ENCODE assay signal across 13 cellular contexts in the genomic region with DNA sequence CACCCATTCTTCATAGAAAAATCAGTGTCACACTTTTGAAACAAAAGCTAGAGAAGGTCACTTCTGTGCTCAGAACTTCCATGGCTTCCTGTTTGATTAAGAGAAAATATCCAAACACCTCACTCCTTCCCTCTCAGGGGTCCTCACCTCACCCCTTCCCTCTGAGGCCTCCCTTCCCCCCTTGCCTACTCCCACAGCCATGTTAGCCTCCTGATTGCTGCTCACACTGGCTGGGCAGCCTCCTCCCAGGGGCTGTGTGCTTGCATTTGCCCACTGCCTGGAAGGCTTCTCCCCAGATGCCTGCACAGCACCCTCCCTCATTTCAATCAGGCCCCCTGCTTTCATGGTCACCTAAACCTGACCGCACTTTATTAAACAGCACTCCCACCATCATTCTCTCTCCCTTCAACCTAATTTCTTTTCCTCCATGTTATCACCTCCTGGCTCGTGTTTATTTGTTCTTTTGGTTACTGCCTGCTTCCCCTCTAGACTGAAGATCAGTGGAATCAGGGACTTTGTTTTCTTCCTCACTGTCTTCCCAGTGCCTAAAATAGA.
"Had no signal": no experiment of that assay in that cellular context is flagged by ENCODE, and none has a peak within 500 bp of the region (broad histone marks: within the 10 kb centered on the region; RNA-seq: fewer than 3 reads in every experiment).

No MANE protein-coding gene starts in this region.

- FAIRE-seq: endometrium, frontal cortex had no signal

- DNase-seq: activated CD4-positive, alpha-beta T cell treated with anti-CD3 and anti-CD28 coated beads, Interleukin-2, amount 10 ng/mL, durations not matched to agents 24 days and 14 days; activated naive CD4-positive, alpha-beta T cell treated with anti-CD3 and anti-CD28 coated beads, Interleukin-2, amount 10 ng/mL, durations not matched to agents 7 days and 5 days; body of pancreas; dermis blood vessel endothelial cell; midbrain; naive B cell; stimulated activated CD4-positive, alpha-beta T cell treated with anti-CD3 and anti-CD28 coated beads, Interleukin-15, amount 100 ng/mL, for 24 hours; stimulated activated CD4-positive, alpha-beta T cell treated with anti-CD3 and anti-CD28 coated beads, Interleukin-4, amount 100 ng/mL, for 4 hours; stimulated activated naive CD8-positive, alpha-beta T cell treated with anti-CD3 and anti-CD28 coated beads, Interleukin-15, amount 100 ng/mL, for 72 hours had no signal

- H3K27ac ChIP-seq: body of pancreas had no signal

- H3K4me3 Mint-ChIP-seq: activated CD4-positive, alpha-beta T cell treated with anti-CD3 and anti-CD28 coated beads, Interleukin-2, amount 10 ng/mL, durations not matched to agents 24 days and 14 days; activated naive CD4-positive, alpha-beta T cell treated with anti-CD3 and anti-CD28 coated beads, Interleukin-2, amount 10 ng/mL, durations not matched to agents 7 days and 5 days; naive B cell; stimulated activated naive CD8-positive, alpha-beta T cell treated with anti-CD3 and anti-CD28 coated beads, Interleukin-15, amount 100 ng/mL, for 72 hours; T-helper 1 cell treated with Interleukin-12 subunit alpha and Interleukin-12 subunit beta and Interleukin-4 antibody, amounts not matched to agents 30 μg/mL and 1 μg/mL, for 36 hours had no signal

- H3K4me3 ChIP-seq: body of pancreas had no signal

- H3K27ac Mint-ChIP-seq: activated CD4-positive, alpha-beta T cell treated with anti-CD3 and anti-CD28 coated beads, Interleukin-2, amount 10 ng/mL, durations not matched to agents 24 days and 14 days; activated naive CD4-positive, alpha-beta T cell treated with anti-CD3 and anti-CD28 coated beads, Interleukin-2, amount 10 ng/mL, durations not matched to agents 7 days and 5 days; activated T-helper 2 cell treated with anti-CD3 and anti-CD28 coated beads, Interferon-gamma antibody, Interleukin-2, Interleukin-4, amounts not matched to agents 10 μg/mL and 5 μg/mL and 100 μg/mL, durations not matched to agents 14 hours and 24 hours and 36 hours; naive B cell; stimulated activated naive CD8-positive, alpha-beta T cell treated with anti-CD3 and anti-CD28 coated beads, Interleukin-15, amount 100 ng/mL, for 72 hours; T-helper 1 cell treated with Interleukin-12 subunit alpha and Interleukin-12 subunit beta and Interleukin-4 antibody, amounts not matched to agents 30 μg/mL and 1 μg/mL, for 36 hours had no signal

- H3K36me3 Mint-ChIP-seq: activated naive CD4-positive, alpha-beta T cell treated with anti-CD3 and anti-CD28 coated beads, Interleukin-2, amount 10 ng/mL, durations not matched to agents 7 days and 5 days; naive B cell had no signal

- H3K9me3 ChIP-seq: body of pancreas had no signal

- H3K9me3 Mint-ChIP-seq: activated CD4-positive, alpha-beta T cell treated with anti-CD3 and anti-CD28 coated beads, Interleukin-2, amount 10 ng/mL, durations not matched to agents 24 days and 14 days; activated naive CD4-positive, alpha-beta T cell treated with anti-CD3 and anti-CD28 coated beads, Interleukin-2, amount 10 ng/mL, durations not matched to agents 7 days and 5 days; activated T-helper 2 cell treated with anti-CD3 and anti-CD28 coated beads, Interferon-gamma antibody, Interleukin-2, Interleukin-4, amounts not matched to agents 10 μg/mL and 5 μg/mL and 100 μg/mL, durations not matched to agents 14 hours and 24 hours and 36 hours; naive B cell; stimulated activated naive CD8-positive, alpha-beta T cell treated with anti-CD3 and anti-CD28 coated beads, Interleukin-15, amount 100 ng/mL, for 72 hours; T-helper 1 cell treated with Interleukin-12 subunit alpha and Interleukin-12 subunit beta and Interleukin-4 antibody, amounts not matched to agents 30 μg/mL and 1 μg/mL, for 36 hours had no signal

- H3K27me3 ChIP-seq: body of pancreas had no signal
